ENCODE assay signal across 8 cellular contexts in genomic region chr17:77373298-77374169, GRCh38.
DNase-seq lines count a peak whose midpoint lies in the region; ATAC-seq and TF ChIP-seq lines count a peak whose summit lies in the region.

No MANE protein-coding gene starts in this region.

- in situ Hi-C loops in G401 (cut with HindIII; ENCODE audit: low sequenced_read_pairs): no loop called here

- peak; percentile 52 for TF ChIP-seq POLR2A in ovary (IDR thresholded peaks at IDR 0.05)

- H3K4me1 ChIP-seq in ovary (ENCODE audit: insufficient read depth): peaks cover 48% of the 10 kb centered on the region

- no peaks in the 10 kb centered on the region for H3K27me3 ChIP-seq in ovary

- 1% methylated on average over 66 to 90 of the region's 90 CpGs for WGBS in ovary, 3 donors

- TF ChIP-seq CTCF in fibroblast of villous mesenchyme (IDR thresholded peaks at IDR 0.05; ENCODE audit: insufficient read depth, low read depth, low read length) (no peak), ovary (IDR thresholded peaks at IDR 0.05) (peak in 1 of 3 donors; percentile 7)

- DNase-seq in G401 (ENCODE audit: low spot score) (peak; percentile 40), fibroblast of villous mesenchyme (ENCODE audit: low read depth) (peak; percentile 47), ovary (peak; percentile 69 to 77 (median 76)), COR-L47 (lab: John Stamatoyannopoulos, UW) (no peak), cortex of kidney (lab: John Stamatoyannopoulos, UW) (no peak), RKO (ENCODE audit: low spot score) (no peak)
- peak; percentile 65 for DNase-seq in activated CD8-positive, alpha-beta memory T cell treated with anti-CD3 and anti-CD28 coated beads, Interleukin-2, amount 50 U/mL, for 48 hours

- ATAC-seq in HG03066 (IDR thresholded peaks at IDR 0.05; ENCODE audit: low read depth, unreplicated experiment): peak; percentile 28

- H3K4me3 ChIP-seq in fibroblast of villous mesenchyme (ENCODE audit: low read depth, low read length) (peak overlapping the region; percentile 78), ovary (peak overlapping the region; percentile 73)

- intact Hi-C loops in ovary (cut with DNase I): loop anchor here in 1 of 4 donors (10.0 kb wide), 1 partner anchor 51 kb away; no protein-coding TSS in a partner anchor

- TF ChIP-seq EP300 in ovary (IDR thresholded peaks at IDR 0.05): no peak

- no peaks in the 10 kb centered on the region for H3K36me3 ChIP-seq in ovary

- H3K9me3 ChIP-seq in ovary: no peaks in the 10 kb centered on the region

- H3K27ac ChIP-seq in ovary: peak overlapping the region; percentile 77 to 89

Comparison
In these comparisons a context has a peak if more than half of its experiments do, and no peak if none do; other contexts are left out.
1. DNase-seq: peak in G401 (single experiment), activated CD8-positive, alpha-beta memory T cell treated with anti-CD3 and anti-CD28 coated beads, Interleukin-2, amount 50 U/mL, for 48 hours (single experiment), fibroblast of villous mesenchyme (single experiment) and ovary (5 of 5); none in COR-L47 (single experiment), cortex of kidney (single experiment) and RKO (single experiment).